ENCODE assay signal across 8 cellular contexts in the genomic region with DNA sequence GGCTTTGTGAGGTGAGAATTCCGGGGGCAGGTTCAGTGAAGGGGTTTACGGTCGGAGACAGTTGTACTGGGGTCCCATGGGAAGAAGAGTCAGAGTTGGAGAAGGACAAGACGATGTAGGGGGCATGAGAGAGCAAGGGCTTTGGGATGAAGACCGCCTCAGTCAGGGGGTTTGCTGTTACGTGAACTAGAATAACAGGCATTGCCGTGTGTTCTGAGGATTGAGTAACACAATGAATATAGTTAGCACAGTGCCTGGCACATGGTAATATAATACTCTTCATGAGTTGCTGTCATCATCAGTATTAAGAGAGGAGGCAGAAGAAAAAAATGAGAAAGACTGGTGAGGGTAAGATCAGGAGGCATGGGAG. TPM values are rescaled to one million over a fixed set of nuclear protein-coding genes. Genes with fewer than 3 reads are reported as not detected.
DNase-seq lines count a peak whose midpoint lies in the region; ATAC-seq and TF ChIP-seq lines count a peak whose summit lies in the region.

No MANE protein-coding gene starts in this region.

- peak overlapping the region; percentile 95 for H3K4me3 Mint-ChIP-seq in T-helper 2 cell treated with Interferon-gamma antibody and Interleukin-4, amounts not matched to agents 5 μg/mL and 100 μg/mL, for 36 hours

- peak overlapping the region; percentile 97 for H3K9ac ChIP-seq in adipocyte (ENCODE audit: low read length)

- 1% methylated on average over 7 of the region's 7 CpGs for WGBS in testis, 2 donors

- peak overlapping the region; percentile 84 to 94 for H3K27ac ChIP-seq in testis

- H3K36me3 Mint-ChIP-seq in T-helper 2 cell treated with Interferon-gamma antibody and Interleukin-4, amounts not matched to agents 5 μg/mL and 100 μg/mL, for 36 hours (ENCODE audit: low read depth), result peaks cover 37% of the 10 kb centered on the region

- H3K9me3 ChIP-seq in adipocyte (ENCODE audit: control insufficient read depth, low read length) (no peaks in the 10 kb centered on the region), testis (no peaks in the 10 kb centered on the region)

- H3K27me3 ChIP-seq in adipocyte (replicated peaks; ENCODE audit: control insufficient read depth, insufficient read depth, low read length), result no peaks in the 10 kb centered on the region
- no peaks in the 10 kb centered on the region for H3K27me3 ChIP-seq in testis

- H3K4me3 ChIP-seq in adipocyte (ENCODE audit: low read length) (peak overlapping the region; percentile 99), testis (peak overlapping the region; percentile 98 to 99)

- H3K9me3 Mint-ChIP-seq in T-helper 2 cell treated with Interferon-gamma antibody and Interleukin-4, amounts not matched to agents 5 μg/mL and 100 μg/mL, for 36 hours, result no peaks in the 10 kb centered on the region

- no peak for DNase-seq in T-helper 2 cell treated with Interferon-gamma antibody and Interleukin-4, amounts not matched to agents 5 μg/mL and 100 μg/mL, for 36 hours (ENCODE audit: low spot score)
- DNase-seq in T-helper 2 cell (no peak), adipocyte (ENCODE audit: low read depth) (peak; percentile 64), kidney tubule cell (ENCODE audit: low spot score) (peak; percentile 10), testis (no peak), NCI-H1930 (lab: John Stamatoyannopoulos, UW) (no peak)

- TF ChIP-seq POLR2A in testis (IDR thresholded peaks at IDR 0.05), result no peak

- H3K4me1 ChIP-seq in adipocyte (ENCODE audit: control insufficient read depth, insufficient read depth, low read length) (peaks cover 13% of the 10 kb centered on the region), testis (peaks cover 16% of the 10 kb centered on the region)

- H3K4me1 Mint-ChIP-seq in T-helper 2 cell treated with Interferon-gamma antibody and Interleukin-4, amounts not matched to agents 5 μg/mL and 100 μg/mL, for 36 hours (ENCODE audit: low read depth), result peaks cover 22% of the 10 kb centered on the region

- intact Hi-C loops in testis (cut with DNase I; ENCODE audit: low total_unique reads), result no loop called here

- ATAC-seq in GM18519 (IDR thresholded peaks at IDR 0.05; ENCODE audit: low FRiP score, unreplicated experiment), result no peak
- no peak for ATAC-seq in GM21515 (IDR thresholded peaks at IDR 0.05; ENCODE audit: unreplicated experiment)

- no peak for TF ChIP-seq CTCF in testis (IDR thresholded peaks at IDR 0.05)

- H3K27ac Mint-ChIP-seq in T-helper 2 cell treated with Interferon-gamma antibody and Interleukin-4, amounts not matched to agents 5 μg/mL and 100 μg/mL, for 36 hours, result peak overlapping the region; percentile 96

- no peaks in the 10 kb centered on the region for H3K27me3 Mint-ChIP-seq in T-helper 2 cell treated with Interferon-gamma antibody and Interleukin-4, amounts not matched to agents 5 μg/mL and 100 μg/mL, for 36 hours (ENCODE audit: low read depth)

- H3K36me3 ChIP-seq in adipocyte (ENCODE audit: control insufficient read depth, insufficient read depth, low read length, severe bottlenecking) (peaks cover 34% of the 10 kb centered on the region), testis (ENCODE audit: low read depth, missing control alignments) (no peaks in the 10 kb centered on the region)

RNA-seq across cellular contexts. Expression of a gene that starts 0.6 kb away (rescaled TPM):
- total RNA-seq in testis, result 10 to 100 TPM; 68.9 to 74.0 TPM
- 80.3 TPM for polyA plus RNA-seq in testis (ENCODE audit: insufficient read depth, low read depth, low replicate concordance)

RNA-seq across cellular contexts. Expression of a gene that starts 0.8 kb away (rescaled TPM):
- 10 to 100 TPM; 17.2 to 20.2 TPM for total RNA-seq in testis
- 10.1 TPM for polyA plus RNA-seq in testis (ENCODE audit: insufficient read depth, low read depth, low replicate concordance)

RNA-seq across cellular contexts. Expression of a gene that starts 13.9 kb away (rescaled TPM):
- total RNA-seq in testis, result 1 to 10 TPM; 2.7 to 6.1 TPM
- 1.1 TPM for polyA plus RNA-seq in testis (ENCODE audit: insufficient read depth, low read depth, low replicate concordance)

RNA-seq across cellular contexts. Expression of a gene that starts 19.8 kb away (rescaled TPM):
- total RNA-seq in testis, result 100 to 1,000 TPM; 102 to 183 TPM
- polyA plus RNA-seq in testis (ENCODE audit: insufficient read depth, low read depth, low replicate concordance), result 102 TPM

RNA-seq across cellular contexts. Expression of a gene that starts 33.4 kb away (rescaled TPM):
- total RNA-seq in testis, result 10 to 100 TPM; 68.8 to 69.1 TPM
- polyA plus RNA-seq in testis (ENCODE audit: insufficient read depth, low read depth, low replicate concordance), result 34.5 TPM

Comparison
In these comparisons a context has a peak if more than half of its experiments do, and no peak if none do; other contexts are left out.
1. DNase-seq: peak in adipocyte (single experiment) and kidney tubule cell (single experiment); none in T-helper 2 cell treated with Interferon-gamma antibody and Interleukin-4, amounts not matched to agents 5 μg/mL and 100 μg/mL, for 36 hours (single experiment), T-helper 2 cell (0 of 5), testis (single experiment) and NCI-H1930 (0 of 2).